In the genomic region with DNA sequence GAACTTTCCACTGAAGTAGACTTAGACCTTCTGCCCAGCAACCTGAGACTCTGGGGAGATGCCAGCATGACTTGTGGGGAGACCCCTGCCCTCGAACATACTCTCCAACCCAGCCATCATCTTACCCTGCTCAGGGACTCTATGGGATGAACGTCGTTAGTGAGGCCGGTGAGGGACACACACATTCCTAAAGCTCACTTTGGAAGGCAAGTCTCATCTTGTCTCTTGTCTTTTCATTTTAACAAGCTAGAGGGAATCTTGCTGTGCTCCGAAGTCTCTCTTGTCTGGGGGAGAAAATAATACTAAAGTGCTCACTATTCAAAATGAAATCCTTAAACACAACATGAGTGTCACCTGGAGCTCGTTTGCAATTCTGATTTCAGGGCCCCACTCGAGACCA, we compare ENCODE assay signal across 21 cellular contexts.
DNase-seq lines count a peak whose midpoint lies in the region; TF ChIP-seq lines count a peak whose summit lies in the region.
"Had no signal": no experiment of that assay in that cellular context is flagged by ENCODE, and none has a peak within 500 bp of the region (broad histone marks: within the 10 kb centered on the region; RNA-seq: fewer than 3 reads in every experiment).

No MANE protein-coding gene starts in this region.

- H3K9me3 Mint-ChIP-seq in mesothelial cell of epicardium: no peaks in the 10 kb centered on the region
- H3K9me3 Mint-ChIP-seq: HFFc6 had no signal

- H3K4me1 ChIP-seq in left ventricle myocardium inferior (peaks cover 18% of the 10 kb centered on the region), right atrium auricular region (no peaks in the 10 kb centered on the region), SJCRH30 (no peaks in the 10 kb centered on the region)
- H3K4me1 ChIP-seq: Peyer's patch had no signal

- H3K4me1 Mint-ChIP-seq in mesothelial cell of epicardium: peaks cover 55% of the 10 kb centered on the region

- no peak overlapping the region for H3K4me3 Mint-ChIP-seq in mesothelial cell of epicardium
- H3K4me3 Mint-ChIP-seq: B cell, CD14-positive monocyte, H9, HFFc6 had no signal

- H3K27ac ChIP-seq in left ventricle myocardium inferior (replicated peaks) (peak overlapping the region; percentile 56), right atrium auricular region (no peak overlapping the region), SJCRH30 (no peak overlapping the region)
- H3K27ac ChIP-seq: Peyer's patch had no signal

- H3K4me3 ChIP-seq in left ventricle myocardium inferior: no peak overlapping the region
- no peak overlapping the region for H3K4me3 ChIP-seq in right atrium auricular region
- H3K4me3 ChIP-seq in epithelial cell of esophagus (ENCODE audit: low read length): no peak overlapping the region
- no peak overlapping the region for H3K4me3 ChIP-seq in SJCRH30
- H3K4me3 ChIP-seq: Peyer's patch had no signal

- no peaks in the 10 kb centered on the region for H3K36me3 Mint-ChIP-seq in mesothelial cell of epicardium
- H3K36me3 Mint-ChIP-seq: CD14-positive monocyte had no signal

- no peaks in the 10 kb centered on the region for H3K27me3 Mint-ChIP-seq in mesothelial cell of epicardium (ENCODE audit: low read depth)

- H3K27ac Mint-ChIP-seq in mesothelial cell of epicardium: peak overlapping the region; percentile 51
- H3K27ac Mint-ChIP-seq: B cell, CD14-positive monocyte, H9, HFFc6 had no signal

- H3K36me3 ChIP-seq in left ventricle myocardium inferior: no peaks in the 10 kb centered on the region
- no peaks in the 10 kb centered on the region for H3K36me3 ChIP-seq in right atrium auricular region
- no peaks in the 10 kb centered on the region for H3K36me3 ChIP-seq in SJCRH30
- H3K36me3 ChIP-seq: Peyer's patch had no signal

- no peak for TF ChIP-seq CTCF in left ventricle myocardium inferior (IDR thresholded peaks at IDR 0.05; ENCODE audit: borderline replicate concordance)
- no peak for TF ChIP-seq CTCF in right atrium auricular region (IDR thresholded peaks at IDR 0.05)
- no peak for TF ChIP-seq CTCF in epithelial cell of esophagus (IDR thresholded peaks at IDR 0.05; ENCODE audit: insufficient read depth, low read depth, low read length, missing control alignments)
- no peak for TF ChIP-seq CTCF in mesothelial cell of epicardium (IDR thresholded peaks at IDR 0.05; ENCODE audit: unreplicated experiment)

- H3K27me3 ChIP-seq in left ventricle myocardium inferior (ENCODE audit: low read depth) (no peaks in the 10 kb centered on the region), right atrium auricular region (no peaks in the 10 kb centered on the region), SJCRH30 (no peaks in the 10 kb centered on the region)
- H3K27me3 ChIP-seq: Peyer's patch had no signal

- peaks cover 6% of the 10 kb centered on the region for H3K9me3 ChIP-seq in left ventricle myocardium inferior (replicated peaks)
- H3K9me3 ChIP-seq in right atrium auricular region: peaks cover 0 to 5% of the 10 kb centered on the region in 2 donors
- H3K9me3 ChIP-seq in SJCRH30 (replicated peaks): 0 out of 2 replicates have a peak, but pooled peaks cover 3% of the 10 kb centered on the region

- intact Hi-C loops in left ventricle myocardium inferior (cut with micrococcal nuclease): no loop called here

- DNase-seq in left ventricle myocardium inferior (no peak), right atrium auricular region (ENCODE audit: low spot score) (no peak), epithelial cell of esophagus (ENCODE audit: low read depth) (peak; percentile 46), mesothelial cell of epicardium (ENCODE audit: low spot score in 2 of 2, unreplicated experiment in 2 of 2) (no peak), SJCRH30 (no peak), GOT3 (lab: John Stamatoyannopoulos, UW) (no peak), AML-193 (lab: John Stamatoyannopoulos, UW) (no peak)
- DNase-seq: 8988T, EL, GF-D8, H9, HFFc6, NCI-H1092, NCI-H1436, NCI-H1930, NCI-H226, NCI-H524, NCI-H82, Peyer's patch had no signal
